ENCODE assay signal across 9 cellular contexts in genomic region chr10:33249137-33249536, GRCh38.
DNase-seq lines count a peak whose midpoint lies in the region; ATAC-seq and TF ChIP-seq lines count a peak whose summit lies in the region.
"Had no signal": no experiment of that assay in that cellular context is flagged by ENCODE, and none has a peak within 500 bp of the region (broad histone marks: within the 10 kb centered on the region; RNA-seq: fewer than 3 reads in every experiment).

No MANE protein-coding gene starts in this region.

- no peak for DNase-seq in left ventricle myocardium inferior
- DNase-seq in Right ventricle myocardium inferior (ENCODE audit: missing footprints): no peak
- no peak for DNase-seq in left lung
- DNase-seq in upper lobe of right lung: no peak
- no peak for DNase-seq in OCI-M2 (lab: John Stamatoyannopoulos, UW; ENCODE audit: unreplicated experiment)
- DNase-seq in mesothelial cell of epicardium (ENCODE audit: low spot score in 2 of 2, unreplicated experiment in 2 of 2): no peak
- DNase-seq: Karpas-422 had no signal

- H3K27ac ChIP-seq in left ventricle myocardium inferior (replicated peaks) (peak overlapping the region; percentile 83), left lung (peak overlapping the region; percentile 64 to 68), upper lobe of right lung (peak overlapping the region; percentile 56)

- peaks cover 84% of the 10 kb centered on the region for H3K4me1 Mint-ChIP-seq in activated naive CD8-positive, alpha-beta T cell (ENCODE audit: low read depth)
- H3K4me1 Mint-ChIP-seq in mesothelial cell of epicardium: peaks cover 12% of the 10 kb centered on the region

- intact Hi-C loops in left ventricle myocardium inferior (cut with micrococcal nuclease): no loop called here
- intact Hi-C loops in Right ventricle myocardium inferior (cut with DNase I): loop anchor here (1.0 kb wide), 1 partner anchor 16 kb away; no protein-coding TSS in a partner anchor
- intact Hi-C loops in left lung (cut with DNase I): no loop called here
- intact Hi-C loops in upper lobe of right lung (cut with DNase I): no loop called here

- H3K9me3 Mint-ChIP-seq in activated naive CD8-positive, alpha-beta T cell (ENCODE audit: low read depth): no peaks in the 10 kb centered on the region
- no peaks in the 10 kb centered on the region for H3K9me3 Mint-ChIP-seq in mesothelial cell of epicardium

- H3K4me3 ChIP-seq in left ventricle myocardium inferior (no peak overlapping the region), left lung (no peak overlapping the region), upper lobe of right lung (no peak overlapping the region)

- peaks cover 8% of the 10 kb centered on the region for H3K36me3 Mint-ChIP-seq in activated naive CD8-positive, alpha-beta T cell
- peaks cover 52% of the 10 kb centered on the region for H3K36me3 Mint-ChIP-seq in mesothelial cell of epicardium

- H3K9me3 ChIP-seq in left ventricle myocardium inferior (replicated peaks) (no peaks in the 10 kb centered on the region), left lung (no peaks in the 10 kb centered on the region), upper lobe of right lung (no peaks in the 10 kb centered on the region)

- H3K27ac Mint-ChIP-seq in activated naive CD8-positive, alpha-beta T cell: peak overlapping the region; percentile 86
- no peak overlapping the region for H3K27ac Mint-ChIP-seq in mesothelial cell of epicardium

- TF ChIP-seq CTCF in left ventricle myocardium inferior (IDR thresholded peaks at IDR 0.05; ENCODE audit: borderline replicate concordance): no peak
- no peak for TF ChIP-seq CTCF in left lung (IDR thresholded peaks at IDR 0.05)
- TF ChIP-seq CTCF in upper lobe of right lung (IDR thresholded peaks at IDR 0.05): no peak
- TF ChIP-seq CTCF in mesothelial cell of epicardium (IDR thresholded peaks at IDR 0.05; ENCODE audit: unreplicated experiment): no peak

- H3K4me1 ChIP-seq in left ventricle myocardium inferior (peaks cover 95% of the 10 kb centered on the region), left lung (peaks cover 14 to 42% of the 10 kb centered on the region in 2 donors), upper lobe of right lung (peaks cover 38% of the 10 kb centered on the region)

- peaks cover 80% of the 10 kb centered on the region for H3K36me3 ChIP-seq in left ventricle myocardium inferior
- peaks cover 0 to 34% of the 10 kb centered on the region in 2 donors for H3K36me3 ChIP-seq in left lung
- H3K36me3 ChIP-seq in upper lobe of right lung: peaks cover 63% of the 10 kb centered on the region

- no peak for ATAC-seq in Right ventricle myocardium inferior
- ATAC-seq in left lung: no peak
- no peak for ATAC-seq in upper lobe of right lung
- no peak for ATAC-seq in HG03108 (IDR thresholded peaks at IDR 0.05; ENCODE audit: unreplicated experiment)

- H3K27me3 ChIP-seq in left ventricle myocardium inferior (ENCODE audit: low read depth): no peaks in the 10 kb centered on the region
- no peaks in the 10 kb centered on the region for H3K27me3 ChIP-seq in left lung
- no peaks in the 10 kb centered on the region for H3K27me3 ChIP-seq in upper lobe of right lung

- H3K27me3 Mint-ChIP-seq in activated naive CD8-positive, alpha-beta T cell: no peaks in the 10 kb centered on the region
- no peaks in the 10 kb centered on the region for H3K27me3 Mint-ChIP-seq in mesothelial cell of epicardium (ENCODE audit: low read depth)

- H3K4me3 Mint-ChIP-seq in activated naive CD8-positive, alpha-beta T cell: peak overlapping the region; percentile 71
- no peak overlapping the region for H3K4me3 Mint-ChIP-seq in mesothelial cell of epicardium
